Comparison of ENCODE assay signal across 23 cellular contexts in genomic region chr12:113914806-113915205, GRCh38.
"Had no signal": no experiment of that assay in that cellular context is flagged by ENCODE, and none has a peak within 500 bp of the region (broad histone marks: within the 10 kb centered on the region; RNA-seq: fewer than 3 reads in every experiment).

No MANE protein-coding gene starts in this region.

- H3K36me3 ChIP-seq: colonic mucosa had no signal

- H3K4me3 ChIP-seq: colonic mucosa, coronary artery, dorsolateral prefrontal cortex, esophagus muscularis mucosa, esophagus squamous epithelium, gastrocnemius medialis, gastroesophageal sphincter had no signal

- ATAC-seq: effector memory CD8-positive, alpha-beta T cell; esophagus mucosa; foreskin keratinocyte; gastrocnemius medialis; gastroesophageal sphincter had no signal

- H3K4me1 ChIP-seq: colonic mucosa, esophagus muscularis mucosa, foreskin keratinocyte, gastrocnemius medialis, gastroesophageal sphincter had no signal

- H3K27ac Mint-ChIP-seq: dendritic cell treated with granulocyte-macrophage colony-stimulating factor and Interleukin-4, amounts not matched to agents 40 ng/mL and 50 ng/mL, for 4 days; effector memory CD8-positive, alpha-beta T cell; endodermal cell had no signal

- H3K27ac ChIP-seq: colonic mucosa, coronary artery, dorsolateral prefrontal cortex, epithelial cell of prostate, esophagus muscularis mucosa, esophagus squamous epithelium, foreskin keratinocyte, gastrocnemius medialis, gastroesophageal sphincter had no signal

- H3K9me3 ChIP-seq: colonic mucosa, esophagus muscularis mucosa, esophagus squamous epithelium, gastrocnemius medialis, gastroesophageal sphincter had no signal

- H3K27me3 Mint-ChIP-seq: dendritic cell treated with granulocyte-macrophage colony-stimulating factor and Interleukin-4, amounts not matched to agents 40 ng/mL and 50 ng/mL, for 4 days; effector memory CD8-positive, alpha-beta T cell had no signal

- H3K4me3 Mint-ChIP-seq: dendritic cell treated with granulocyte-macrophage colony-stimulating factor and Interleukin-4, amounts not matched to agents 40 ng/mL and 50 ng/mL, for 4 days; effector memory CD8-positive, alpha-beta T cell; endodermal cell had no signal

- H3K9me3 Mint-ChIP-seq: dendritic cell treated with granulocyte-macrophage colony-stimulating factor and Interleukin-4, amounts not matched to agents 40 ng/mL and 50 ng/mL, for 4 days; effector memory CD8-positive, alpha-beta T cell; endodermal cell had no signal

- DNase-seq: cerebellar nuclear complex; colonic mucosa; cortex of kidney; dermis blood vessel endothelial cell; dorsolateral prefrontal cortex; effector CD4-positive, alpha-beta T cell; effector CD8-positive, alpha-beta T cell; effector memory CD4-positive, alpha-beta T cell; effector memory CD8-positive, alpha-beta T cell; endodermal cell; erythroblast; esophagus squamous epithelium; foreskin fibroblast; foreskin keratinocyte; foreskin melanocyte; gastrocnemius medialis; head of caudate nucleus had no signal

- H3K27me3 ChIP-seq: colonic mucosa, dorsolateral prefrontal cortex, esophagus muscularis mucosa, esophagus squamous epithelium, foreskin keratinocyte, gastrocnemius medialis, gastroesophageal sphincter had no signal
